22 cellular contexts compared by ENCODE assay signal in genomic region chr10:88077977-88078376, GRCh38.
DNase-seq lines count a peak whose midpoint lies in the region; ATAC-seq, FAIRE-seq and TF ChIP-seq lines count a peak whose summit lies in the region.
"Had no signal": no experiment of that assay in that cellular context is flagged by ENCODE, and none has a peak within 500 bp of the region (broad histone marks: within the 10 kb centered on the region; RNA-seq: fewer than 3 reads in every experiment).

No MANE protein-coding gene starts in this region.

- H3K27me3 ChIP-seq in mammary epithelial cell (ENCODE audit: insufficient read depth, low read length) = no peaks in the 10 kb centered on the region
- H3K27me3 ChIP-seq: SJCRH30 had no signal

- no peak overlapping the region for H3K4me2 ChIP-seq in mammary epithelial cell (ENCODE audit: insufficient read depth, low read depth, low read length)

- H3K9ac ChIP-seq in mammary epithelial cell (ENCODE audit: insufficient read depth, low read length) = no peak overlapping the region
- H3K9ac ChIP-seq: GM23248 had no signal

- WGBS in mammary epithelial cell (ENCODE audit: low coverage, missing lambda C conversion rate) = 58% methylated on average over 4 of the region's 4 CpGs

- POLR2A ChIA-PET in MCF 10A (lab: Yijun Ruan, JAX) = interaction anchor here (0.9 to 1.1 kb wide), 2 partner anchors 15 to 35 kb away, joined by 3 read pairs; no protein-coding TSS in a partner anchor

- H3K27ac ChIP-seq in mammary epithelial cell (ENCODE audit: insufficient read depth, low read depth, low read length) = no peak overlapping the region
- H3K27ac ChIP-seq: GM23248, SJCRH30 had no signal

- H3K27me3 Mint-ChIP-seq in MCF 10A (ENCODE audit: insufficient read depth, unreplicated experiment) = no peaks in the 10 kb centered on the region

- CTCF ChIA-PET in MCF 10A (lab: Yijun Ruan, JAX) = interaction anchor here (1.4 kb wide), 1 partner anchor 11 kb away, joined by 7 read pairs; no protein-coding TSS in a partner anchor
- CTCF ChIA-PET in mammary epithelial cell (lab: Charles Lee; ENCODE audit: low non-redundant PET) = no interaction called here

- in situ Hi-C loops in mammary epithelial cell (cut with MboI; ENCODE audit: low sequenced_read_pairs in 2 of 2) = no loop called here

- dilution Hi-C loops in mammary epithelial cell (cut with HindIII; ENCODE audit: low sequenced_read_pairs) = no loop called here

- H3K36me3 Mint-ChIP-seq in MCF 10A (ENCODE audit: insufficient read depth, unreplicated experiment) = no peaks in the 10 kb centered on the region
- H3K36me3 Mint-ChIP-seq: CD8-positive, alpha-beta T cell had no signal

- no peaks in the 10 kb centered on the region for H4K20me1 ChIP-seq in mammary epithelial cell (ENCODE audit: insufficient read depth, low read length)

- BruUV-seq in MCF 10A (replicated peaks; lab: Mats Ljungman, UMichigan) = no TSS peak
- BruUV-seq in mammary epithelial cell (replicated peaks; lab: Mats Ljungman, UMichigan) = no TSS peak

- DNase-seq in MCF 10A (ENCODE audit: unreplicated experiment) (peak; percentile 38), mammary epithelial cell (no peak), RCC 7860 (ENCODE audit: low spot score) (peak; percentile 7), glomerular visceral epithelial cell (ENCODE audit: extremely low spot score) (peak; percentile 82), NCI-H1105 (lab: John Stamatoyannopoulos, UW) (no peak), NCI-H446 (lab: John Stamatoyannopoulos, UW) (no peak)
- DNase-seq in NK-92 treated with Interleukin-12 subunit alpha and Interleukin-12 subunit beta, amount 100 ng/mL, for 24 hours (lab: John Stamatoyannopoulos, UW) = no peak
- DNase-seq: AML-193; C1 segment of cervical spinal cord; CD8-positive, alpha-beta T cell; DMS153; GM23248; H9; NCI-H1105 treated with DMSO at 0.1 percent for 48 hours; NCI-H2029 treated with DMSO at 0.1 percent for 48 hours; NCI-H2171 treated with DMSO at 0.1 percent for 48 hours; NCI-H446 treated with DMSO at 0.1 percent for 48 hours; NCI-H526 treated with DMSO at 0.1 percent for 48 hours; T-helper 1 cell had no signal

- ATAC-seq in SK-N-SH treated with all-trans-retinoic acid at 6 μM for 48 hours = no peak
- ATAC-seq: CD8-positive, alpha-beta T cell had no signal

- H2AFZ ChIP-seq in mammary epithelial cell (ENCODE audit: low read depth, low read length) = no peak overlapping the region
- H2AFZ ChIP-seq: GM23248 had no signal

- H3K36me3 ChIP-seq in mammary epithelial cell (ENCODE audit: insufficient read depth, low read length) = no peaks in the 10 kb centered on the region
- H3K36me3 ChIP-seq: SJCRH30 had no signal

- H3K4me1 Mint-ChIP-seq in MCF 10A (ENCODE audit: insufficient read depth, unreplicated experiment) = peaks cover 27% of the 10 kb centered on the region

- peaks cover 6% of the 10 kb centered on the region for H3K4me1 ChIP-seq in mammary epithelial cell (ENCODE audit: insufficient read depth, low read length)
- H3K4me1 ChIP-seq: SJCRH30 had no signal

- no peak overlapping the region for H3K27ac Mint-ChIP-seq in MCF 10A (ENCODE audit: low read depth, unreplicated experiment)
- H3K27ac Mint-ChIP-seq: CD8-positive, alpha-beta T cell; H9 had no signal

- H3K79me2 ChIP-seq in mammary epithelial cell (ENCODE audit: insufficient read depth, low read length) = no peaks in the 10 kb centered on the region

- no peak overlapping the region for H3K4me3 ChIP-seq in mammary epithelial cell (replicated peaks in 1 of 3; ENCODE audit: insufficient read depth in 1 of 3, low read depth in 2 of 3, low read length in 3 of 3)
- H3K4me3 ChIP-seq: GM23248, SJCRH30 had no signal

- H3K9me3 Mint-ChIP-seq in MCF 10A (ENCODE audit: unreplicated experiment) = no peaks in the 10 kb centered on the region
- H3K9me3 Mint-ChIP-seq: CD8-positive, alpha-beta T cell; H9 had no signal

- H3K9me3 ChIP-seq in mammary epithelial cell (replicated peaks; ENCODE audit: insufficient read depth, low read length) = no peaks in the 10 kb centered on the region
- H3K9me3 ChIP-seq: SJCRH30 had no signal

- no peak for FAIRE-seq in RCC 7860 (lab: Jason Lieb, UNC)
- FAIRE-seq: G401.6 had no signal

- intact Hi-C loops in MCF 10A (cut with micrococcal nuclease) (no loop called here), mammary epithelial cell (cut with micrococcal nuclease) (no loop called here)

- TF ChIP-seq CTCF in MCF 10A (IDR thresholded peaks at IDR 0.05; ENCODE audit: unreplicated experiment) (no peak), mammary epithelial cell (conservative IDR thresholded peaks at IDR 0.05 in 1 of 2, IDR thresholded peaks at IDR 0.05 in 1 of 2; ENCODE audit: extremely low read depth in 1 of 2, insufficient read depth in 1 of 2, low read depth in 1 of 2, low read length in 2 of 2) (no peak)

- no peak overlapping the region for H3K4me3 Mint-ChIP-seq in MCF 10A (ENCODE audit: unreplicated experiment)
- H3K4me3 Mint-ChIP-seq: CD8-positive, alpha-beta T cell; H9 had no signal

TF ChIP-seq in SK-N-SH treated with all-trans-retinoic acid at 6 μM for 48 hours, 23 proteins besides CTCF, POLR2A, EP300 and RAD21:
- TF ChIP-seq PATZ1 (CRISPR knock-in tag; IDR thresholded peaks at IDR 0.05; ENCODE audit: borderline replicate concordance) (no peak), BACH2 (CRISPR knock-in tag; IDR thresholded peaks at IDR 0.05; ENCODE audit: borderline replicate concordance) (no peak), ARNTL (CRISPR knock-in tag; IDR thresholded peaks at IDR 0.05; ENCODE audit: borderline replicate concordance, low read depth) (no peak), ZFP30 (CRISPR knock-in tag; IDR thresholded peaks at IDR 0.05) (no peak), ZFP3 (CRISPR knock-in tag; IDR thresholded peaks at IDR 0.05) (no peak), TOX (CRISPR knock-in tag; IDR thresholded peaks at IDR 0.05; ENCODE audit: borderline replicate concordance) (no peak), CREB5 (CRISPR knock-in tag; IDR thresholded peaks at IDR 0.05; ENCODE audit: low read depth) (no peak), ZC3H10 (CRISPR knock-in tag; IDR thresholded peaks at IDR 0.05) (no peak), ZNF565 (CRISPR knock-in tag; conservative IDR thresholded peaks at IDR 0.05; ENCODE audit: low read depth) (no peak)
TF ChIP-seq in SK-N-SH treated with all-trans-retinoic acid at 6 μM for 48 hours: peak in this region for 0.

Comparison
In these comparisons a context has a peak if more than half of its experiments do, and no peak if none do; other contexts are left out.
1. DNase-seq: peak in MCF 10A (single experiment), RCC 7860 (single experiment) and glomerular visceral epithelial cell (single experiment); none in mammary epithelial cell (single experiment), NCI-H1105 (single experiment), NK-92 treated with Interleukin-12 subunit alpha and Interleukin-12 subunit beta, amount 100 ng/mL, for 24 hours (single experiment) and NCI-H446 (0 of 2).